ENCODE assay signal across 8 cellular contexts in genomic region chr2:178478442-178479274, GRCh38. TPM values are rescaled to one million over a fixed set of nuclear protein-coding genes. Genes with fewer than 3 reads are reported as not detected.
DNase-seq lines count a peak whose midpoint lies in the region; ATAC-seq and TF ChIP-seq lines count a peak whose summit lies in the region.

Gene FKBP7 (minus strand): TSS chr2:178478600. CDS start chr2:178478499, 101 bp downstream.

- H3K27me3 ChIP-seq in duodenal mucosa (ENCODE audit: control insufficient read depth in 1 of 2, insufficient read depth in 2 of 2, low read length in 2 of 2): no peaks in the 10 kb centered on the region

- peaks cover 27 to 35% of the 10 kb centered on the region in 2 donors for H3K4me1 ChIP-seq in duodenal mucosa (ENCODE audit: control insufficient read depth in 1 of 2, insufficient read depth in 2 of 2, low read length in 2 of 2)

- H3K27ac ChIP-seq in C4-2B: peak within 1 kb of the TSS; percentile 72
- peak within 1 kb of the TSS; percentile 94 for H3K27ac ChIP-seq in duodenal mucosa (ENCODE audit: low read depth, low read length)

- peak; percentile 81 for TF ChIP-seq CTCF in C4-2B (conservative IDR thresholded peaks at IDR 0.05)
- TF ChIP-seq CTCF in lower leg skin (IDR thresholded peaks at IDR 0.05): peak in 1 of 3 donors; percentile 79

- peak in 1 of 2 donors; percentile 11 for TF ChIP-seq POLR2A in lower leg skin (IDR thresholded peaks at IDR 0.05)

- intact Hi-C loops in lower leg skin (cut with DNase I; ENCODE audit: low total_unique reads): no loop called here

- DNase-seq in NCI-H774 (lab: John Stamatoyannopoulos, UW) (peak; percentile 79), lower leg skin (ENCODE audit: low spot score in 2 of 2) (peak; percentile 78 to 97)
- DNase-seq in activated CD4-positive, alpha-beta T cell treated with anti-CD3 and anti-CD28 coated beads, Interleukin-2, amount 50 U/mL, for 48 hours: peak; percentile 76 to 82
- peak; percentile 70 to 76 for DNase-seq in stimulated activated CD4-positive, alpha-beta T cell treated with anti-CD3 and anti-CD28 coated beads, Interleukin-4, amount 100 ng/mL, for 48 hours (ENCODE audit: low read depth in 2 of 2)

- peak within 1 kb of the TSS; percentile 92 to 94 for H3K9ac ChIP-seq in duodenal mucosa (ENCODE audit: low read depth in 1 of 2, low read length in 2 of 2)

- peak; percentile 45 for ATAC-seq in GM19328 (IDR thresholded peaks at IDR 0.05; ENCODE audit: unreplicated experiment)
- peak; percentile 54 for ATAC-seq in HG03521 (IDR thresholded peaks at IDR 0.05; ENCODE audit: unreplicated experiment)

- 1 to 2% methylated on average over 56 of the region's 56 CpGs for WGBS in lower leg skin, 2 donors

- no peaks in the 10 kb centered on the region for H3K9me3 ChIP-seq in duodenal mucosa (ENCODE audit: control insufficient read depth in 1 of 2, low read length in 2 of 2)

- peak within 1 kb of the TSS; percentile 84 to 89 for H3K4me3 ChIP-seq in duodenal mucosa (ENCODE audit: low read depth in 1 of 2, low read length in 2 of 2)
- peak within 1 kb of the TSS; percentile 39 for H3K4me3 ChIP-seq in lower leg skin (ENCODE audit: low read depth, poor library complexity, severe bottlenecking)

- no peaks in the 10 kb centered on the region for H3K36me3 ChIP-seq in duodenal mucosa (ENCODE audit: control insufficient read depth in 1 of 2, insufficient read depth in 2 of 2, low read length in 2 of 2)

RNA-seq across cellular contexts. Expression of gene FKBP7, which starts in this region (rescaled TPM):
- 1 to 10 TPM; 4.6 to 6.7 (median 5.4) TPM for total RNA-seq in lower leg skin

Comparison
In these comparisons a context has a peak if more than half of its experiments do, and no peak if none do; other contexts are left out.
1. Peak in every context shown above with its lines: DNase-seq, ATAC-seq, H3K4me3 ChIP-seq and H3K27ac ChIP-seq.